2 cellular contexts compared by ENCODE assay signal in genomic region chr12:30730011-30730410, GRCh38.
TF ChIP-seq lines count a peak whose summit lies in the region.

No MANE protein-coding gene starts in this region.

TF ChIP-seq in HepG2, 621 proteins besides CTCF, POLR2A, EP300 and RAD21:
- TF ChIP-seq MAFK (conservative IDR thresholded peaks at IDR 0.05 in 1 of 2, IDR thresholded peaks at IDR 0.05 in 1 of 2; ENCODE audit: low read length in 2 of 2) (peak; percentile 59 to 65), CENPBD1 (CRISPR knock-in tag; IDR thresholded peaks at IDR 0.05; ENCODE audit: borderline replicate concordance, low read depth) (no peak), NONO (IDR thresholded peaks at IDR 0.05) (no peak), NONO (CRISPR knock-in tag; conservative IDR thresholded peaks at IDR 0.05) (no peak), SAP130 (CRISPR knock-in tag; IDR thresholded peaks at IDR 0.05; ENCODE audit: low read depth) (no peak), MAFF (IDR thresholded peaks at IDR 0.05; ENCODE audit: low read depth, low read length) (peak; percentile 32; the same call in 1 of the 2 replicates), TGIF2 (CRISPR knock-in tag; IDR thresholded peaks at IDR 0.05) (no peak)
- TF ChIP-seq, protein P1, sequence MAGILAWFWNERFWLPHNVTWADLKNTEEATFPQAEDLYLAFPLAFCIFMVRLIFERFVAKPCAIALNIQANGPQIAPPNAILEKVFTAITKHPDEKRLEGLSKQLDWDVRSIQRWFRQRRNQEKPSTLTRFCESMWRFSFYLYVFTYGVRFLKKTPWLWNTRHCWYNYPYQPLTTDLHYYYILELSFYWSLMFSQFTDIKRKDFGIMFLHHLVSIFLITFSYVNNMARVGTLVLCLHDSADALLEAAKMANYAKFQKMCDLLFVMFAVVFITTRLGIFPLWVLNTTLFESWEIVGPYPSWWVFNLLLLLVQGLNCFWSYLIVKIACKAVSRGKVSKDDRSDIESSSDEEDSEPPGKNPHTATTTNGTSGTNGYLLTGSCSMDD (CRISPR knock-in tag; IDR thresholded peaks at IDR 0.05): no peak
TF ChIP-seq in HepG2: peak in this region for 2.

TF ChIP-seq in K562, 482 proteins besides CTCF, POLR2A, EP300 and RAD21:
- TF ChIP-seq ZFX (CRISPR knock-in tag; IDR thresholded peaks at IDR 0.05) (no peak), ZNF316 (IDR thresholded peaks at IDR 0.05) (peak; percentile 31; the same call in 1 of the 2 replicates)
- TF ChIP-seq, protein P2, sequence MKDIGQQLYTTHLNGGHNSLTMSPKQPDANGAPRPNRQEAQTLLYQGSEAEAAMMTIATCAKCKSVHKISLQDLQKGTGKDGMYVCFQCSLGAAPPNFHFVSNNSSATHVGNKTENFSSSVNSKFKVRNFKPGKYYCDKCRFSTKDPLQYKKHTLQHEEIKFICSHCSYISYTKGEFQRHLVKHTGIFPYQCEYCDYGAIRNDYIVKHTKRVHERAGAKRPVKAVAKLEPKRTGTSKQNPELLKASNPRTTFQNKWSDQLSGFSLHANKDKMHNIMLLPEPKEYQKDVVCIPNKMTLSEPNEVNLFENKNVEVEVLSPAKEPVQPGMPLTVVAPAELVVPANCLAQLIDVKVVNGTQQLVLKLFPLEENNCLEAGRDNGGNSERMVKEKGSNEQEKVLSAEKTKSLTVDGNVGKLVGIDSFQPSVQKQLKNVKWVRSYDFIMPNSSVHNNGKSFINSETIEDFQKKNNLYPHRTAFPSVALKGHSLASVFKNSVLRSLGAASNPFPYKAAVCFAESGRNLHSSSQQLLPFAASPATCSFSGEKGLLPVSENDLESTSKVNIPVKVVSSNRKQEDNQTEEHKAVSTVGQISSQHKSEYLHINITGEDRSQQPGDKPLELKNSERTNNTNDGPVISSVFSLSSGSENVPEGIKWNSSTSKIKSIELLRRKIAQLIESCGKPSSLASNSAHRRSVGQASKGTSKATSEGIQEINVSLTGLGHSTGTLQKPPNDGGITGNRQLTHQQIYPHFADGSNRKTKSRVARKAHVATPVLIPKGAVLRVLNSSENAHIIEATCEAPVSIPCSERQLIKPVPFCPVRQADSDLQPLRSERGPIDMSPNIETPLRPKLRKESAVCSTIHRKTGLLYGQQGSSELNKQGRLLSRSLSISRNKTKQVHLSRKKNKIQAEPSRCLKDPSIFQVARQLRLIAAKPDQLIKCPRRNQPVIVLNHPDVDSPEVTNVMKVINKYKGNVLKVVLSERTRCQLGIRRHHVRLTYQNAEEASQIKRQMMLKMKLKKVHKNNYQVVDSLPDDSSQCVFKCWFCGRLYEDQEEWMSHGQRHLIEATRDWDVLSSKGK (CRISPR knock-in tag; IDR thresholded peaks at IDR 0.05): no peak
